ENCODE assay signal across 31 cellular contexts in genomic region chr5:994272-994607, GRCh38. TPM values are rescaled to one million over a fixed set of nuclear protein-coding genes. Genes with fewer than 3 reads are reported as not detected.
DNase-seq lines count a peak whose midpoint lies in the region; ATAC-seq and TF ChIP-seq lines count a peak whose summit lies in the region.
"Had no signal": no experiment of that assay in that cellular context is flagged by ENCODE, and none has a peak within 500 bp of the region (broad histone marks: within the 10 kb centered on the region; RNA-seq: fewer than 3 reads in every experiment).

No MANE protein-coding gene starts in this region.

- no peak overlapping the region for H3K9ac ChIP-seq in endodermal cell (ENCODE audit: extremely low read depth, low read length, poor library complexity, severe bottlenecking)
- H3K9ac ChIP-seq: parathyroid adenoma had no signal

- no peaks in the 10 kb centered on the region for H3K27me3 ChIP-seq in right cardiac atrium (ENCODE audit: control insufficient read depth, insufficient read depth)
- peaks cover 17% of the 10 kb centered on the region for H3K27me3 ChIP-seq in endodermal cell (ENCODE audit: control insufficient read depth, insufficient read depth, low read length, poor library complexity, severe bottlenecking)
- H3K27me3 ChIP-seq: thyroid gland had no signal

- no peaks in the 10 kb centered on the region for H3K9me3 Mint-ChIP-seq in endodermal cell
- H3K9me3 Mint-ChIP-seq: activated naive CD4-positive, alpha-beta T cell treated with anti-CD3 and anti-CD28 coated beads, Interleukin-2, amount 50 U/mL, for 72 hours; activated T-helper 17 cell treated with anti-CD3 and anti-CD28 coated beads, Interleukin-2, amount 50 U/mL, for 72 hours; nephron progenitor cell; stimulated activated naive CD8-positive, alpha-beta T cell treated with anti-CD3 and anti-CD28 coated beads, Interleukin-15, amount 100 ng/mL, for 72 hours had no signal

- ATAC-seq in right cardiac atrium (no peak), left ventricle myocardium superior (no peak), GM19463 (IDR thresholded peaks at IDR 0.05; ENCODE audit: unreplicated experiment) (no peak), GM21390 (IDR thresholded peaks at IDR 0.05; ENCODE audit: unreplicated experiment) (no peak), HG03439 (IDR thresholded peaks at IDR 0.05; ENCODE audit: unreplicated experiment) (no peak)
- ATAC-seq: activated naive CD4-positive, alpha-beta T cell treated with anti-CD3 and anti-CD28 coated beads, Interleukin-2, amount 50 U/mL, for 72 hours; activated T-helper 17 cell treated with anti-CD3 and anti-CD28 coated beads, Interleukin-2, amount 50 U/mL, for 72 hours; stimulated activated naive CD8-positive, alpha-beta T cell treated with anti-CD3 and anti-CD28 coated beads, Interleukin-15, amount 100 ng/mL, for 72 hours had no signal

- peak in 2 of 3 donors; percentile 4 to 32 for DNase-seq in right cardiac atrium
- no peak for DNase-seq in left ventricle myocardium superior
- DNase-seq in endodermal cell: peak; percentile 13
- peak; percentile 35 for DNase-seq in posterior vena cava (ENCODE audit: low spot score)
- no peak for DNase-seq in middle frontal gyrus (ENCODE audit: extremely low spot score, low spot score)
- DNase-seq: ACHN; activated CD4-positive, alpha-beta T cell treated with anti-CD3 and anti-CD28 coated beads, Interleukin-2, amount 50 U/mL, for 4 hours; activated CD4-positive, CD25-positive, alpha-beta regulatory T cell; cerebellar nuclear complex; COR-L47; DMS79; hypothalamus; KG1; NCI-H1417; NCI-H2029 treated with DMSO at 0.1 percent for 48 hours; NCI-H774; nephron progenitor cell; stimulated activated naive CD8-positive, alpha-beta T cell treated with anti-CD3 and anti-CD28 coated beads, Interleukin-15, amount 100 ng/mL, for 72 hours; thyroid gland had no signal

- H3K4me1 Mint-ChIP-seq in endodermal cell: peaks cover 13% of the 10 kb centered on the region

- intact Hi-C loops in right cardiac atrium (cut with DNase I) (no loop called here), left ventricle myocardium superior (cut with micrococcal nuclease) (no loop called here), posterior vena cava (cut with DNase I) (loop anchor here in 1 of 2 donors (5.0 kb wide), 1 partner anchor 802 kb away; the partner anchor contains the start of gene LRRC14B)

- no peaks in the 10 kb centered on the region for H3K9me3 ChIP-seq in right cardiac atrium (ENCODE audit: control insufficient read depth, low read length)
- no peaks in the 10 kb centered on the region for H3K9me3 ChIP-seq in endodermal cell (ENCODE audit: control insufficient read depth, low read length)
- H3K9me3 ChIP-seq: HAP-1, mucosa of descending colon, thyroid gland had no signal

- no peaks in the 10 kb centered on the region for H3K36me3 ChIP-seq in endodermal cell (ENCODE audit: control insufficient read depth, insufficient read depth, low read length)
- H3K36me3 ChIP-seq: HAP-1, thyroid gland had no signal

- TF ChIP-seq CTCF in endodermal cell (conservative IDR thresholded peaks at IDR 0.05): no peak

- 86% methylated on average over 3 of the region's 3 CpGs for WGBS in right cardiac atrium
- WGBS in endodermal cell (ENCODE audit: insufficient coverage in 1 of 2, insufficient read length in 1 of 2), 2 experiments: 67 to 91% methylated on average over 1 to 3 of the region's 3 CpGs

- no peaks in the 10 kb centered on the region for H3K36me3 Mint-ChIP-seq in endodermal cell (ENCODE audit: low read depth)
- H3K36me3 Mint-ChIP-seq: activated naive CD4-positive, alpha-beta T cell treated with anti-CD3 and anti-CD28 coated beads, Interleukin-2, amount 50 U/mL, for 72 hours had no signal

- H3K27me3 Mint-ChIP-seq in endodermal cell (ENCODE audit: insufficient read depth): peaks cover 23% of the 10 kb centered on the region

- H3K4me3 Mint-ChIP-seq in endodermal cell: no peak overlapping the region
- H3K4me3 Mint-ChIP-seq: activated T-helper 17 cell treated with anti-CD3 and anti-CD28 coated beads, Interleukin-2, amount 50 U/mL, for 72 hours; nephron progenitor cell; stimulated activated naive CD8-positive, alpha-beta T cell treated with anti-CD3 and anti-CD28 coated beads, Interleukin-15, amount 100 ng/mL, for 72 hours had no signal

- H3K27ac Mint-ChIP-seq in endodermal cell: no peak overlapping the region
- H3K27ac Mint-ChIP-seq: activated naive CD4-positive, alpha-beta T cell treated with anti-CD3 and anti-CD28 coated beads, Interleukin-2, amount 50 U/mL, for 72 hours; activated T-helper 17 cell treated with anti-CD3 and anti-CD28 coated beads, Interleukin-2, amount 50 U/mL, for 72 hours; nephron progenitor cell; stimulated activated naive CD8-positive, alpha-beta T cell treated with anti-CD3 and anti-CD28 coated beads, Interleukin-15, amount 100 ng/mL, for 72 hours had no signal

- H3K4me3 ChIP-seq in right cardiac atrium (ENCODE audit: low read length): no peak overlapping the region
- no peak overlapping the region for H3K4me3 ChIP-seq in endodermal cell (ENCODE audit: low read length)
- H3K4me3 ChIP-seq: dorsolateral prefrontal cortex, HAP-1, mucosa of descending colon, thyroid gland had no signal

- H3K27ac ChIP-seq in right cardiac atrium (ENCODE audit: low read length) (no peak overlapping the region), endodermal cell (ENCODE audit: low read depth, low read length) (no peak overlapping the region)
- H3K27ac ChIP-seq: dorsolateral prefrontal cortex, parathyroid adenoma, thyroid gland had no signal

- peaks cover 19% of the 10 kb centered on the region for H3K4me1 ChIP-seq in right cardiac atrium (ENCODE audit: control insufficient read depth, insufficient read depth, low read length)
- H3K4me1 ChIP-seq in endodermal cell (ENCODE audit: control insufficient read depth, insufficient read depth, low read length): no peaks in the 10 kb centered on the region
- H3K4me1 ChIP-seq: HAP-1 had no signal

RNA-seq across cellular contexts. Expression of gene NKD2, which starts 14.4 kb away (rescaled TPM):
- total RNA-seq in right cardiac atrium: 1 to 10 TPM; 1.9 to 8.6 (median 3.1) TPM
- 2.6 TPM for polyA plus RNA-seq in right cardiac atrium
- 3.4 TPM for total RNA-seq in left ventricle myocardium superior
- total RNA-seq in endodermal cell: 10 to 100 TPM; 11.2 to 13.9 TPM
- 63.1 TPM for polyA plus RNA-seq in endodermal cell (2013, experiment 1 of 2)
- polyA plus RNA-seq in endodermal cell (2013, experiment 2 of 2): 59.4 TPM
- 1 to 10 TPM; 2.7 to 5.0 TPM for total RNA-seq in posterior vena cava
- total RNA-seq: endothelial cell of umbilical vein, HT1080 had no signal
- polyA plus RNA-seq: BJ had no signal

Comparison
In these comparisons a context has a peak if more than half of its experiments do, and no peak if none do; other contexts are left out.
1. DNase-seq: peak in right cardiac atrium (2 of 3), endodermal cell (single experiment) and posterior vena cava (single experiment); none in left ventricle myocardium superior (single experiment) and middle frontal gyrus (single experiment).